ENCODE assay signal across 10 cellular contexts in the genomic region with DNA sequence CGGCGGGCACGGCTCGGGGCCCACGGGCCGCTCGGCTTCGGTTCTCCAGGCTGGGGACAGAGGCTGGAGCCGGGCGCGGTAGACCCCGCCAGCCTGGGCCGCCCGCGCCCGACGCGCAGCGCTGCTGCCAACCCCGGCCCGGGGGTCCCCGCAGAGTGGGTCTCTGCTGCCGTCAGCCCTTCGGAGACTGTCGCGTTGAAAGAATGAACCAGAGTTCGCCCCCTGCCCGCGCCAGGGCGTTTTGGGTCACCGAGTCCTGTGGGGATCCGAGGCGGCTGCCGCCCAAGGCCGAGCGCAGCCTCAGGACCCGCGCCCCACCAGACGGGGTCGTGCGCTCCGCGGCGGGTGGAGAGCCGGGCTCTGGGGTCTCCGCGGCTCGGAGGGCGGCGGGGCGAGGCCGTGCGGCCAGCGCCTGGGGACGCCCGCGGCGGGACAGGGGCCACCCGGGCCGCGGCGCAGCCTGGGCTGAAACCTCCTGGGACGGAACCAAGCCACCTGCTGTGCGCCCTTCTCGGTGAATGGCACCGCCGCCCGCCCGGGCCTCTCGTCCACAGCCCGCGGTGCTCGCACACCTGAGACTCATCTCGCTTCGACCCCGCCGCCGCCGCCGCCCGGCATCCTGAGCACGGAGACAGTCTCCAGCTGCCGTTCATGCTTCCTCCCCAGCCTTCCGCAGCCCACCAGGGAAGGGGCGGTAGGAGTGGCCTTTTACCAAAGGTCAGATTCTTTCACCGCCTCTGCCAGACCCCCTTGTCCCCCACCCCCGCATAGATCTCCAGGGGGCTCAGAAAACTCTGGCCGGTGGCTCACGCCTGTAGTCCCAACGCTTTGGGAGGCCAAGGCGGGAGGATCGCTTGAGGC. TPM values are rescaled to one million over a fixed set of nuclear protein-coding genes. Genes with fewer than 3 reads are reported as not detected.
DNase-seq lines count a peak whose midpoint lies in the region; ATAC-seq, FAIRE-seq and TF ChIP-seq lines count a peak whose summit lies in the region.
"Had no signal": no experiment of that assay in that cellular context is flagged by ENCODE, and none has a peak within 500 bp of the region (broad histone marks: within the 10 kb centered on the region; RNA-seq: fewer than 3 reads in every experiment).

No MANE protein-coding gene starts in this region.

- TF ChIP-seq CTCF in A549 (IDR thresholded peaks at IDR 0.05) (no peak), suprapubic skin (IDR thresholded peaks at IDR 0.05) (no peak)

- TF ChIP-seq POLR2A in A549 (IDR thresholded peaks at IDR 0.05; ENCODE audit: low read length) (no peak), suprapubic skin (IDR thresholded peaks at IDR 0.05) (no peak)

- no peak for TF ChIP-seq RAD21 in A549 (conservative IDR thresholded peaks at IDR 0.05 in 1 of 2, IDR thresholded peaks at IDR 0.05 in 1 of 2)

- H3K4me3 ChIP-seq in A549: peak overlapping the region; percentile 59
- peak overlapping the region; percentile 80 for H3K4me3 ChIP-seq in adipocyte (ENCODE audit: low read length)
- peak overlapping the region; percentile 63 for H3K4me3 ChIP-seq in suprapubic skin

- H3K4me1 ChIP-seq in A549 (no peaks in the 10 kb centered on the region), adipocyte (ENCODE audit: control insufficient read depth, insufficient read depth, low read length) (peaks cover 4% of the 10 kb centered on the region), suprapubic skin (peaks cover 25% of the 10 kb centered on the region)

- H3K9me3 ChIP-seq in A549: no peaks in the 10 kb centered on the region
- H3K9me3 ChIP-seq in adipocyte (ENCODE audit: control insufficient read depth, low read length): no peaks in the 10 kb centered on the region
- no peaks in the 10 kb centered on the region for H3K9me3 ChIP-seq in suprapubic skin

- no peak for TF ChIP-seq EP300 in A549 (IDR thresholded peaks at IDR 0.05)
- no peak for TF ChIP-seq EP300 in suprapubic skin (IDR thresholded peaks at IDR 0.05)

- H3K27me3 ChIP-seq in adipocyte (replicated peaks; ENCODE audit: control insufficient read depth, insufficient read depth, low read length) (peaks cover 32% of the 10 kb centered on the region), suprapubic skin (peaks cover 31% of the 10 kb centered on the region)

- FAIRE-seq in A549 (lab: Jason Lieb, UNC): no peak
- FAIRE-seq: GM18507 had no signal

- peak overlapping the region; percentile 99 for H3K4me2 ChIP-seq in A549

- no peak overlapping the region for H3K9ac ChIP-seq in adipocyte (ENCODE audit: low read length)

- no peak for DNase-seq in A549 (ENCODE audit: low read depth in 1 of 2, low spot score in 1 of 2)
- peak; percentile 37 for DNase-seq in adipocyte (ENCODE audit: low read depth)
- peak; percentile 51 for DNase-seq in left kidney (ENCODE audit: low read depth, low spot score)
- DNase-seq in suprapubic skin (ENCODE audit: low spot score in 2 of 2): peak in 1 of 2 donors; percentile 72
- no peak for DNase-seq in UCSD-AML1 (lab: John Stamatoyannopoulos, UW; ENCODE audit: unreplicated experiment)

- peak in 1 of 2 experiments; percentile 8; a peak in 1 of 6 replicates for ATAC-seq in A549
- ATAC-seq in HG03108 (IDR thresholded peaks at IDR 0.05; ENCODE audit: unreplicated experiment): peak; percentile 18
- ATAC-seq in GM19395 (IDR thresholded peaks at IDR 0.05; ENCODE audit: unreplicated experiment): no peak
- ATAC-seq in HG02981 (IDR thresholded peaks at IDR 0.05; ENCODE audit: unreplicated experiment): no peak

- CTCF ChIA-PET in A549 (lab: Yijun Ruan, JAX): interaction anchor here (0.9 to 1.4 kb wide), 3 partner anchors 14 to 150 kb away, joined by 3 to 5 read pairs (median 3); no protein-coding TSS in a partner anchor

- POLR2A ChIA-PET in A549 (lab: Yijun Ruan, JAX): interaction anchor here (0.7 to 2.4 kb wide), 3 partner anchors 8 to 72 kb away, joined by 4 to 13 read pairs (median 6); a partner anchor contains a TSS

- WGBS in A549 (ENCODE audit: missing lambda C conversion rate): 62% methylated on average over 48 of the region's 92 CpGs
- WGBS in suprapubic skin: 31% methylated on average over 17 of the region's 92 CpGs

- peaks cover 22% of the 10 kb centered on the region for H3K36me3 ChIP-seq in adipocyte (ENCODE audit: control insufficient read depth, insufficient read depth, low read length, severe bottlenecking)
- peaks cover 23% of the 10 kb centered on the region for H3K36me3 ChIP-seq in suprapubic skin

- H3K27ac ChIP-seq in A549 (peak overlapping the region; percentile 76 to 93), suprapubic skin (no peak overlapping the region)

TF ChIP-seq in A549, 52 proteins besides CTCF, POLR2A, EP300 and RAD21:
- TF ChIP-seq MYC (IDR thresholded peaks at IDR 0.05; ENCODE audit: borderline replicate concordance, low read length) (no peak), POLR2AphosphoS2 (conservative IDR thresholded peaks at IDR 0.05; ENCODE audit: low read length) (no peak), CHD4 (IDR thresholded peaks at IDR 0.05; ENCODE audit: borderline replicate concordance) (no peak), JUN (IDR thresholded peaks at IDR 0.05) (no peak), RFX5 (IDR thresholded peaks at IDR 0.05) (no peak), EHMT2 (IDR thresholded peaks at IDR 0.05; ENCODE audit: low read depth) (no peak), NFE2L2 (conservative IDR thresholded peaks at IDR 0.05; ENCODE audit: low read length) (no peak), ZFP36 (IDR thresholded peaks at IDR 0.05; ENCODE audit: borderline replicate concordance, partially characterized antibody) (no peak), JUNB (IDR thresholded peaks at IDR 0.05) (no peak), TP53 (CRISPR knock-in tag; IDR thresholded peaks at IDR 0.05) (no peak), HOXB5 (CRISPR knock-in tag; IDR thresholded peaks at IDR 0.05) (no peak), NR3C1 (IDR thresholded peaks at IDR 0.05) (no peak), KDM5A (IDR thresholded peaks at IDR 0.05) (no peak)
- TF ChIP-seq, protein P1, sequence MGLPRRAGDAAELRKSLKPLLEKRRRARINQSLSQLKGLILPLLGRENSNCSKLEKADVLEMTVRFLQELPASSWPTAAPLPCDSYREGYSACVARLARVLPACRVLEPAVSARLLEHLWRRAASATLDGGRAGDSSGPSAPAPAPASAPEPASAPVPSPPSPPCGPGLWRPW (IDR thresholded peaks at IDR 0.05): no peak

RNA-seq across cellular contexts. Expression of a gene that starts 0.7 kb away (rescaled TPM):
- polyA plus RNA-seq in A549 (2011; rRNA removed) (0.66 and 0.74 TPM in 2 replicates), A549 (2017; fragmentation: RNase III; extraction: RNeasy Plus Mini Kit Qiagen cat#74134 plus additional on column Dnase treatment) (0.55 to 1.2 TPM (median 0.73 TPM) in 3 replicates)
- 0.78 and 1.0 TPM in 2 replicates for polyA plus RNA-seq in A549 (2012; cell fraction: cytosol; rRNA removed)
- 1.6 and 2.7 TPM in 2 replicates for polyA plus RNA-seq in A549 (2012; cell fraction: nucleus; rRNA removed)
- 0.92 and 2.5 TPM in 2 replicates for polyA minus RNA-seq in A549 (2011; rRNA and poly(A)+ RNA removed)
- 10 to 100 TPM in 1 of 4 donors, 1 to 10 TPM in 3; 3.3 to 12.9 (median 5.6) TPM for total RNA-seq in suprapubic skin

RNA-seq across cellular contexts. Expression of a gene that starts 21.3 kb away (rescaled TPM):
- polyA plus RNA-seq in A549 (2011; rRNA removed) (0.09 TPM in 1 of 2 replicates, not detected in the other), A549 (2017; fragmentation: RNase III; extraction: RNeasy Plus Mini Kit Qiagen cat#74134 plus additional on column Dnase treatment) (0.14 to 0.26 TPM in 2 of 3 replicates, not detected in the other)
- polyA plus RNA-seq in A549 (2012; cell fraction: cytosol; rRNA removed): 0.15 and 0.22 TPM in 2 replicates
- polyA plus RNA-seq in A549 (2012; cell fraction: nucleus; rRNA removed): 0.12 TPM in 2 replicates
- 0.24 TPM in 1 of 2 replicates, not detected in the other for polyA minus RNA-seq in A549 (2011; rRNA and poly(A)+ RNA removed)
- total RNA-seq in suprapubic skin: 1 to 10 TPM in 1 of 4 donors, not detected in 3; 1.1 TPM

RNA-seq across cellular contexts. Expression of a gene that starts 21.7 kb away (rescaled TPM):
- polyA plus RNA-seq in A549 (2011; rRNA removed) (104 and 108 TPM in 2 replicates), A549 (2017; fragmentation: RNase III; extraction: RNeasy Plus Mini Kit Qiagen cat#74134 plus additional on column Dnase treatment) (74.9 to 78.5 TPM (median 75.2 TPM) in 3 replicates)
- polyA plus RNA-seq in A549 (2012; cell fraction: cytosol; rRNA removed): 103 and 105 TPM in 2 replicates
- polyA plus RNA-seq in A549 (2012; cell fraction: nucleus; rRNA removed): 67.5 and 70.2 TPM in 2 replicates
- polyA minus RNA-seq in A549 (2011; rRNA and poly(A)+ RNA removed): 48.0 and 57.3 TPM in 2 replicates
- total RNA-seq in suprapubic skin: 10 to 100 TPM; 33.3 to 58.3 (median 53.3) TPM

RNA-seq across cellular contexts. Expression of a gene that starts 30.2 kb away (rescaled TPM):
- polyA plus RNA-seq in A549 (2011; rRNA removed) (not detected in 2 replicates), A549 (2017; fragmentation: RNase III; extraction: RNeasy Plus Mini Kit Qiagen cat#74134 plus additional on column Dnase treatment) (not detected in 3 replicates)
- not detected in 2 replicates for polyA plus RNA-seq in A549 (2012; cell fraction: cytosol; rRNA removed)
- polyA plus RNA-seq in A549 (2012; cell fraction: nucleus; rRNA removed): not detected in 2 replicates
- not detected in 2 replicates for polyA minus RNA-seq in A549 (2011; rRNA and poly(A)+ RNA removed)
- not detected for total RNA-seq in suprapubic skin
- polyA plus RNA-seq: adipose tissue had no signal

Comparison
In these comparisons a context has a peak if more than half of its experiments do, and no peak if none do; other contexts are left out.
1. DNase-seq: peak in adipocyte (single experiment) and left kidney (single experiment); none in A549 (0 of 2) and UCSD-AML1 (single experiment).
2. Peak in every context shown above with its lines, with median percentiles within 50 percentile points of each other: H3K4me3 ChIP-seq.